ENCODE assay signal across 12 cellular contexts in the genomic region with DNA sequence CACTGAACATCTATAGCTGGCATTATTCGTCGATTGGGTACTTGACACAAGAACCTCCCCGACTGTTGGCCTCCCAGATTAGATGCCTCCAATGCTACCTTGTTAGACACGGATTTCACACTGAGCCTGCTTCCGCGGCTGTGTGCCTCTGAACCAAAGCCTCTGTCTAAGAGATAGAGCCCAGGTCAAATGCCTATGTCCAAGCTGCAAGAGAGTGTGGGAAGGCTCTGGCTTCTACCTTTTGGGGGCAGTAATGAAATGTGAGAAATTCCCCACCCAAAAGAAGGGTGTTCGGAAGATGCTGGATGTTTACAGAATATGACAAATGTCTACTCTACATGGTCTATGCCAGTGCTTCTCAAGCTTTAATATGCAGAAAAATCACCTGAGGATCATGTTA. TPM values are rescaled to one million over a fixed set of nuclear protein-coding genes. Genes with fewer than 3 reads are reported as not detected.
DNase-seq lines count a peak whose midpoint lies in the region; ATAC-seq and TF ChIP-seq lines count a peak whose summit lies in the region.
"Had no signal": no experiment of that assay in that cellular context is flagged by ENCODE, and none has a peak within 500 bp of the region (broad histone marks: within the 10 kb centered on the region; RNA-seq: fewer than 3 reads in every experiment).

No MANE protein-coding gene starts in this region.

- H3K36me3 ChIP-seq in cardiac muscle cell (peaks cover 3% of the 10 kb centered on the region), left ventricle myocardium inferior (peaks cover 14% of the 10 kb centered on the region)

- intact Hi-C loops in left ventricle myocardium inferior (cut with micrococcal nuclease): no loop called here
- intact Hi-C loops in Right ventricle myocardium inferior (cut with DNase I): loop anchor here (10.0 kb wide), 1 partner anchor 52 kb away; no protein-coding TSS in a partner anchor

- ATAC-seq in Right ventricle myocardium inferior: no peak

- H3K27ac Mint-ChIP-seq in type B pancreatic cell: no peak overlapping the region

- H3K27ac ChIP-seq in cardiac muscle cell (no peak overlapping the region), left ventricle myocardium inferior (replicated peaks) (no peak overlapping the region)
- H3K27ac ChIP-seq: right atrium auricular region, tibial artery had no signal

- H3K9me3 ChIP-seq in cardiac muscle cell (ENCODE audit: low read depth) (no peaks in the 10 kb centered on the region), left ventricle myocardium inferior (replicated peaks) (no peaks in the 10 kb centered on the region)
- H3K9me3 ChIP-seq: right atrium auricular region, tibial artery had no signal

- H3K27me3 ChIP-seq in cardiac muscle cell (no peaks in the 10 kb centered on the region), left ventricle myocardium inferior (ENCODE audit: low read depth) (no peaks in the 10 kb centered on the region)
- H3K27me3 ChIP-seq: right atrium auricular region, tibial artery had no signal

- H3K36me3 Mint-ChIP-seq in type B pancreatic cell: no peaks in the 10 kb centered on the region

- no peaks in the 10 kb centered on the region for H3K9me3 Mint-ChIP-seq in type B pancreatic cell

- DNase-seq in cardiac muscle cell (ENCODE audit: low read depth in 1 of 2, low spot score in 1 of 2) (peak in 1 of 2 donors; percentile 16), left ventricle myocardium inferior (no peak), NOMO-1 (lab: John Stamatoyannopoulos, UW; ENCODE audit: unreplicated experiment in 2 of 2) (peak; percentile 42 to 50), dermis blood vessel endothelial cell (peak; percentile 33), type B pancreatic cell (ENCODE audit: extremely low spot score, unreplicated experiment) (no peak), Right ventricle myocardium inferior (ENCODE audit: missing footprints) (no peak), activated T-cell treated with anti-CD3 and anti-CD28 coated beads for 4 hours (no peak)
- DNase-seq in effector CD4-positive, alpha-beta T cell: no peak
- DNase-seq: DMS153, NCI-H2171 treated with DMSO at 0.1 percent for 48 hours, tibial artery had no signal

- H3K4me1 ChIP-seq in cardiac muscle cell (ENCODE audit: low read depth): peaks cover 15% of the 10 kb centered on the region
- H3K4me1 ChIP-seq in left ventricle myocardium inferior: peaks cover 58% of the 10 kb centered on the region

- peaks cover 10% of the 10 kb centered on the region for H3K27me3 Mint-ChIP-seq in type B pancreatic cell

- no peak overlapping the region for H3K4me3 ChIP-seq in cardiac muscle cell
- no peak overlapping the region for H3K4me3 ChIP-seq in left ventricle myocardium inferior
- H3K4me3 ChIP-seq: right atrium auricular region, tibial artery had no signal

- TF ChIP-seq CTCF in cardiac muscle cell (IDR thresholded peaks at IDR 0.05; ENCODE audit: low read depth, low read length) (peak; percentile 39), left ventricle myocardium inferior (IDR thresholded peaks at IDR 0.05; ENCODE audit: borderline replicate concordance) (no peak), type B pancreatic cell (conservative IDR thresholded peaks at IDR 0.05) (peak; percentile 46)

- H3K4me3 Mint-ChIP-seq in type B pancreatic cell: peak overlapping the region; percentile 46

- H3K4me1 Mint-ChIP-seq in type B pancreatic cell (ENCODE audit: unreplicated experiment): peaks cover 24% of the 10 kb centered on the region

RNA-seq across cellular contexts. Expression of a gene that starts 2.0 kb away (rescaled TPM):
- 20.3 and 22.7 TPM in 2 replicates for total RNA-seq in cardiac muscle cell
- polyA plus RNA-seq in cardiac muscle cell: 19.7 and 20.3 TPM in 2 replicates
- 12.0 TPM for total RNA-seq in left ventricle myocardium inferior
- 14.0 and 14.8 TPM in 2 replicates for total RNA-seq in dermis blood vessel endothelial cell
- total RNA-seq in type B pancreatic cell (ENCODE audit: low replicate concordance): 16.2 and 18.0 TPM in 2 replicates
- total RNA-seq in Right ventricle myocardium inferior: 8.3 TPM

RNA-seq across cellular contexts. Expression of a gene that starts 2.3 kb away (rescaled TPM):
- total RNA-seq in cardiac muscle cell: 16.7 and 20.2 TPM in 2 replicates
- 22.6 and 26.2 TPM in 2 replicates for polyA plus RNA-seq in cardiac muscle cell
- total RNA-seq in left ventricle myocardium inferior: 24.1 TPM
- 20.3 and 25.7 TPM in 2 replicates for total RNA-seq in dermis blood vessel endothelial cell
- 18.4 and 21.0 TPM in 2 replicates for total RNA-seq in type B pancreatic cell (ENCODE audit: low replicate concordance)
- 15.6 TPM for total RNA-seq in Right ventricle myocardium inferior

RNA-seq across cellular contexts. Expression of a gene that starts 26.9 kb away (rescaled TPM):
- 1.7 and 15.2 TPM in 2 replicates for total RNA-seq in cardiac muscle cell
- 1.4 and 12.1 TPM in 2 replicates for polyA plus RNA-seq in cardiac muscle cell
- total RNA-seq in left ventricle myocardium inferior: 0.96 TPM
- total RNA-seq in dermis blood vessel endothelial cell: 7.5 and 37.5 TPM in 2 replicates
- total RNA-seq in type B pancreatic cell (ENCODE audit: low replicate concordance): 7.6 and 21.4 TPM in 2 replicates
- total RNA-seq in Right ventricle myocardium inferior: 0.54 TPM

Comparison
In these comparisons a context has a peak if more than half of its experiments do, and no peak if none do; other contexts are left out.
1. DNase-seq: peak in NOMO-1 (2 of 2) and dermis blood vessel endothelial cell (single experiment); none in left ventricle myocardium inferior (single experiment), type B pancreatic cell (single experiment), effector CD4-positive, alpha-beta T cell (single experiment), Right ventricle myocardium inferior (single experiment) and activated T-cell treated with anti-CD3 and anti-CD28 coated beads for 4 hours (single experiment).